Comparison of ENCODE assay signal across 18 cellular contexts in the genomic region with DNA sequence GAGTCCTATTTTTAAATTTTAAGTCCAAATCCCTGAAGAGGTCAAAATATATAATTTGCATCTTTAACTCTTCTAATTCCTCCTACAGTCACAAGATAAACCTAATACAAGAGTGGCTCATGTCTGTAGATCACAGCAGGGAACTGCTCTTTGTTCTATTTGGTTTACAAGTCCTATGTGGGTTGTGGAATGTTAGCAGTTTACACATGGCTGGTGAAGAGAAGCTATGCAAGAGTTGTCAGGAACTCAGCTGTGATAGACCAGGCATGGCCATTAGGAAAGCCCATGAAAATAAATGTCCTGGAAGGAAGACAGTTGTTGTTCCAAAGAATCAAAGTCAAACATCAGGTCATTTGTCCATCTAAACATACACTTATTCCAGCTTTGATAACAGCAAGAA.
DNase-seq lines count a peak whose midpoint lies in the region; ATAC-seq and TF ChIP-seq lines count a peak whose summit lies in the region.
"Had no signal": no experiment of that assay in that cellular context is flagged by ENCODE, and none has a peak within 500 bp of the region (broad histone marks: within the 10 kb centered on the region; RNA-seq: fewer than 3 reads in every experiment).

No MANE protein-coding gene starts in this region.

- H3K36me3 ChIP-seq in HUES48 (ENCODE audit: control insufficient read depth, insufficient read depth, low read length) (no peaks in the 10 kb centered on the region), suprapubic skin (no peaks in the 10 kb centered on the region)
- H3K36me3 ChIP-seq: ascending aorta had no signal

- H3K9me3 ChIP-seq in HUES48 (ENCODE audit: control insufficient read depth, insufficient read depth, low read length) (no peaks in the 10 kb centered on the region), suprapubic skin (no peaks in the 10 kb centered on the region)
- H3K9me3 ChIP-seq: ascending aorta had no signal

- no peak for TF ChIP-seq POLR2A in suprapubic skin (IDR thresholded peaks at IDR 0.05)

- no peak for TF ChIP-seq EP300 in suprapubic skin (IDR thresholded peaks at IDR 0.05)

- TF ChIP-seq CTCF in suprapubic skin (IDR thresholded peaks at IDR 0.05) = no peak

- ATAC-seq in left lobe of liver (peak; percentile 18), GM18868 (IDR thresholded peaks at IDR 0.05; ENCODE audit: unreplicated experiment) (no peak)
- ATAC-seq: stimulated activated effector memory CD8-positive, alpha-beta T cell treated with anti-CD3 and anti-CD28 coated beads, Interleukin-12 subunit alpha, Interleukin-12 subunit beta, amount 100 ng/mL, for 72 hours had no signal

- peaks cover 14% of the 10 kb centered on the region for H3K4me1 ChIP-seq in HUES48 (ENCODE audit: control insufficient read depth, insufficient read depth, low read length)
- peaks cover 8% of the 10 kb centered on the region for H3K4me1 ChIP-seq in suprapubic skin

- H3K27ac ChIP-seq in HUES48 (ENCODE audit: low read depth, low read length) = peak overlapping the region; percentile 42
- H3K27ac ChIP-seq in suprapubic skin = no peak overlapping the region
- H3K27ac ChIP-seq: ascending aorta had no signal

- H3K4me3 ChIP-seq in HUES48 (ENCODE audit: low read depth, low read length) = no peak overlapping the region
- H3K4me3 ChIP-seq in suprapubic skin = no peak overlapping the region
- H3K4me3 ChIP-seq: ascending aorta had no signal

- H3K27me3 ChIP-seq in HUES48 (ENCODE audit: control insufficient read depth, insufficient read depth, low read length) (no peaks in the 10 kb centered on the region; the same call in 1 of the 2 replicates), suprapubic skin (no peaks in the 10 kb centered on the region)
- H3K27me3 ChIP-seq: ascending aorta had no signal

- no peak overlapping the region for H3K9ac ChIP-seq in HUES48 (ENCODE audit: low read depth, low read length)

- peak; percentile 31 for DNase-seq in AG08396 (ENCODE audit: low spot score)
- peak; percentile 26 for DNase-seq in dedifferentiated amniotic fluid mesenchymal stem cell (ENCODE audit: extremely low spot score)
- DNase-seq in left lobe of liver (ENCODE audit: low spot score) = no peak
- DNase-seq in nucleus accumbens (lab: John Stamatoyannopoulos, UW) = no peak
- no peak for DNase-seq in NCI-H2227 treated with DMSO at 0.1 percent for 48 hours (lab: John Stamatoyannopoulos, UW)
- DNase-seq in suprapubic skin (ENCODE audit: low spot score in 2 of 2) = no peak
- DNase-seq: activated CD4-positive, CD25-positive, alpha-beta regulatory T cell; activated T-cell treated with anti-CD3 and anti-CD28 coated beads, Interleukin-2, amount 50 U/mL, for 24 hours; C1 segment of cervical spinal cord; NCI-H1092; NCI-H82; occipital lobe; SIG-M5; stimulated activated CD4-positive, alpha-beta T cell treated with anti-CD3 and anti-CD28 coated beads, Interleukin-1b, Interleukin-23, amount 100 ng/mL, for 48 hours had no signal

Comparison
In these comparisons a context has a peak if more than half of its experiments do, and no peak if none do; other contexts are left out.
1. DNase-seq: peak in AG08396 (single experiment) and dedifferentiated amniotic fluid mesenchymal stem cell (single experiment); none in left lobe of liver (single experiment), nucleus accumbens (0 of 56), NCI-H2227 treated with DMSO at 0.1 percent for 48 hours (single experiment) and suprapubic skin (0 of 2).